ENCODE assay signal across 23 cellular contexts in genomic region chr19:54341295-54341694, GRCh38. TPM values are rescaled to one million over a fixed set of nuclear protein-coding genes. Genes with fewer than 3 reads are reported as not detected.
"Had no signal": no experiment of that assay in that cellular context is flagged by ENCODE, and none has a peak within 500 bp of the region (broad histone marks: within the 10 kb centered on the region; RNA-seq: fewer than 3 reads in every experiment).

No MANE protein-coding gene starts in this region.

- ATAC-seq: activated CD8-positive, alpha-beta T cell treated with anti-CD3 and anti-CD28 coated beads for 36 hours; activated T-cell treated with anti-CD3 and anti-CD28 coated beads, Interleukin-2, amount 50 U/mL, for 72 hours; T-helper 17 cell had no signal

- H3K27ac Mint-ChIP-seq: activated CD8-positive, alpha-beta T cell treated with anti-CD3 and anti-CD28 coated beads for 36 hours; activated T-cell treated with anti-CD3 and anti-CD28 coated beads, Interleukin-2, amount 50 U/mL, for 72 hours; activated T-helper 2 cell treated with anti-CD3 and anti-CD28 coated beads, Interferon-gamma antibody, Interleukin-2, Interleukin-4, amounts not matched to agents 10 μg/mL and 5 μg/mL and 100 μg/mL, durations not matched to agents 14 hours and 24 hours and 36 hours; brain had no signal

- H3K27me3 Mint-ChIP-seq: activated naive CD4-positive, alpha-beta T cell treated with anti-CD3 and anti-CD28 coated beads, Interleukin-2, amount 50 U/mL, for 24 hours had no signal

- H3K9me3 Mint-ChIP-seq: activated CD8-positive, alpha-beta T cell treated with anti-CD3 and anti-CD28 coated beads for 36 hours; activated naive CD4-positive, alpha-beta T cell treated with anti-CD3 and anti-CD28 coated beads, Interleukin-2, amount 50 U/mL, for 24 hours; activated T-cell treated with anti-CD3 and anti-CD28 coated beads, Interleukin-2, amount 50 U/mL, for 72 hours; activated T-helper 2 cell treated with anti-CD3 and anti-CD28 coated beads, Interferon-gamma antibody, Interleukin-2, Interleukin-4, amounts not matched to agents 10 μg/mL and 5 μg/mL and 100 μg/mL, durations not matched to agents 14 hours and 24 hours and 36 hours; brain; central memory CD8-positive, alpha-beta T cell had no signal

- H2AFZ ChIP-seq: PC-9 had no signal

- H3K4me3 ChIP-seq: PC-9 had no signal

- H3K36me3 Mint-ChIP-seq: activated naive CD4-positive, alpha-beta T cell treated with anti-CD3 and anti-CD28 coated beads, Interleukin-2, amount 50 U/mL, for 24 hours; brain had no signal

- H3K4me1 Mint-ChIP-seq: activated naive CD4-positive, alpha-beta T cell treated with anti-CD3 and anti-CD28 coated beads, Interleukin-2, amount 50 U/mL, for 24 hours; brain; central memory CD8-positive, alpha-beta T cell had no signal

- H3K4me2 ChIP-seq: PC-9 had no signal

- FAIRE-seq: astrocyte, TTC549 had no signal

- H3K4me3 Mint-ChIP-seq: activated CD8-positive, alpha-beta T cell treated with anti-CD3 and anti-CD28 coated beads for 36 hours; activated naive CD4-positive, alpha-beta T cell treated with anti-CD3 and anti-CD28 coated beads, Interleukin-2, amount 50 U/mL, for 24 hours; activated T-cell treated with anti-CD3 and anti-CD28 coated beads, Interleukin-2, amount 50 U/mL, for 72 hours; brain; central memory CD8-positive, alpha-beta T cell; T-helper 17 cell had no signal

- DNase-seq: activated CD4-positive, alpha-beta T cell treated with anti-CD3 and anti-CD28 coated beads for 4 hours; activated CD8-positive, alpha-beta memory T cell treated with anti-CD3 and anti-CD28 coated beads, Interleukin-2, amount 50 U/mL, for 4 hours; activated CD8-positive, alpha-beta T cell treated with anti-CD3 and anti-CD28 coated beads for 36 hours; activated T-cell treated with anti-CD3 and anti-CD28 coated beads, Interleukin-2, amount 50 U/mL, for 72 hours; amygdala; Karpas-422; MM.1S; NCI-H1105; NCI-H1436; NCI-H187; NCI-H2081; NCI-H510A treated with DMSO at 0.1 percent for 48 hours; NCI-H69; PC-9; SIG-M5; T-helper 17 cell; T-helper 9 cell had no signal

- H3K27ac ChIP-seq: PC-9 had no signal

RNA-seq across cellular contexts. Expression of gene LILRA4, which starts 2.3 kb away (rescaled TPM):
- total RNA-seq: activated CD8-positive, alpha-beta T cell treated with anti-CD3 and anti-CD28 coated beads for 36 hours; activated T-cell treated with anti-CD3 and anti-CD28 coated beads, Interleukin-2, amount 50 U/mL, for 72 hours; activated T-helper 2 cell treated with anti-CD3 and anti-CD28 coated beads, Interferon-gamma antibody, Interleukin-2, Interleukin-4, amounts not matched to agents 10 μg/mL and 5 μg/mL and 100 μg/mL, durations not matched to agents 14 hours and 24 hours and 36 hours; astrocyte; PC-9 had no signal

RNA-seq across cellular contexts. Expression of gene LAIR1, which starts 23.4 kb away (rescaled TPM):
- total RNA-seq: astrocyte, PC-9 had no signal

RNA-seq across cellular contexts. Expression of gene LILRA5, which starts 28.3 kb away (rescaled TPM):
- total RNA-seq: activated CD8-positive, alpha-beta T cell treated with anti-CD3 and anti-CD28 coated beads for 36 hours; activated T-cell treated with anti-CD3 and anti-CD28 coated beads, Interleukin-2, amount 50 U/mL, for 72 hours; activated T-helper 2 cell treated with anti-CD3 and anti-CD28 coated beads, Interferon-gamma antibody, Interleukin-2, Interleukin-4, amounts not matched to agents 10 μg/mL and 5 μg/mL and 100 μg/mL, durations not matched to agents 14 hours and 24 hours and 36 hours; astrocyte; PC-9 had no signal
